ENCODE assay signal across 11 cellular contexts in genomic region chr2:232522855-232523681, GRCh38. TPM values are rescaled to one million over a fixed set of nuclear protein-coding genes. Genes with fewer than 3 reads are reported as not detected.
A peak's percentile ranks its signal among the peaks of the same experiment; 100 is the strongest.
DNase-seq lines count a peak whose midpoint lies in the region; ATAC-seq and TF ChIP-seq lines count a peak whose summit lies in the region.
"Had no signal": no experiment of that assay in that cellular context is flagged by ENCODE, and none has a peak within 500 bp of the region (broad histone marks: within the 10 kb centered on the region; RNA-seq: fewer than 3 reads in every experiment).

No MANE protein-coding gene starts in this region.

- H3K36me3 Mint-ChIP-seq in stimulated activated effector memory CD8-positive, alpha-beta T cell treated with anti-CD3 and anti-CD28 coated beads, Interleukin-12 subunit alpha, Interleukin-12 subunit beta, amount 100 ng/mL, for 72 hours: peaks cover 5% of the 10 kb centered on the region
- H3K36me3 Mint-ChIP-seq in activated CD4-positive, alpha-beta memory T cell treated with anti-CD3 and anti-CD28 coated beads for 36 hours: no peaks in the 10 kb centered on the region

- POLR2A ChIA-PET in activated CD4-positive, alpha-beta memory T cell treated with anti-CD3 and anti-CD28 coated beads for 36 hours (lab: Charles Lee): no interaction called here

- H3K4me1 ChIP-seq in heart left ventricle: peaks cover 0 to 44% (median 21%) of the 10 kb centered on the region in 12 donors
- H3K4me1 ChIP-seq in RWPE2 (ENCODE audit: insufficient read depth, poor library complexity, severe bottlenecking): no peaks in the 10 kb centered on the region
- peaks cover 6% of the 10 kb centered on the region; the same call in 1 of the 2 replicates for H3K4me1 ChIP-seq in iPS DF 6.9 (ENCODE audit: control insufficient read depth, insufficient read depth, low read length)

- H3K36me3 ChIP-seq in heart left ventricle: no peaks in the 10 kb centered on the region
- no peaks in the 10 kb centered on the region for H3K36me3 ChIP-seq in RWPE2 (ENCODE audit: low read depth)
- no peaks in the 10 kb centered on the region for H3K36me3 ChIP-seq in iPS DF 6.9 (ENCODE audit: control insufficient read depth, insufficient read depth, low read length)
- H3K36me3 ChIP-seq: esophagus squamous epithelium had no signal

- CTCF ChIA-PET in activated CD4-positive, alpha-beta memory T cell treated with anti-CD3 and anti-CD28 coated beads for 36 hours (lab: Charles Lee): interaction anchor here (0.7 to 2.6 kb wide), 13 partner anchors 8 to 187 kb away, joined by 3 to 19 read pairs (median 4); no protein-coding TSS in a partner anchor

- peaks cover 44% of the 10 kb centered on the region for H3K27me3 Mint-ChIP-seq in activated CD4-positive, alpha-beta memory T cell treated with anti-CD3 and anti-CD28 coated beads for 36 hours

- no peak for DNase-seq in heart left ventricle
- no peak for DNase-seq in Right ventricle myocardium superior
- no peak for DNase-seq in RWPE2 (ENCODE audit: low spot score)
- DNase-seq in iPS DF 6.9 (ENCODE audit: low read depth, low spot score): no peak
- DNase-seq in stimulated activated effector memory CD8-positive, alpha-beta T cell treated with anti-CD3 and anti-CD28 coated beads, Interleukin-12 subunit alpha, Interleukin-12 subunit beta, amount 100 ng/mL, for 72 hours (ENCODE audit: low spot score in 2 of 2): peak in 1 of 2 donors; percentile 61
- DNase-seq in activated CD4-positive, alpha-beta memory T cell treated with anti-CD3 and anti-CD28 coated beads for 36 hours: no peak
- no peak for DNase-seq in SW 1271 (lab: John Stamatoyannopoulos, UW)
- DNase-seq: esophagus squamous epithelium, NCI-H510A had no signal

- peaks cover 13% of the 10 kb centered on the region for H3K4me1 Mint-ChIP-seq in stimulated activated effector memory CD8-positive, alpha-beta T cell treated with anti-CD3 and anti-CD28 coated beads, Interleukin-12 subunit alpha, Interleukin-12 subunit beta, amount 100 ng/mL, for 72 hours
- H3K4me1 Mint-ChIP-seq in activated CD4-positive, alpha-beta memory T cell treated with anti-CD3 and anti-CD28 coated beads for 36 hours (ENCODE audit: low read depth): peaks cover 10% of the 10 kb centered on the region

- 18 to 29% (median 21%) methylated on average over 26 to 42 of the region's 42 CpGs for WGBS in heart left ventricle, 4 donors
- WGBS in iPS DF 6.9 (ENCODE audit: insufficient coverage, insufficient read length): no CpG with 5 or more reads among the region's 42 CpGs

- H3K9me3 ChIP-seq in heart left ventricle: no peaks in the 10 kb centered on the region
- H3K9me3 ChIP-seq in RWPE2 (ENCODE audit: severe bottlenecking): no peaks in the 10 kb centered on the region
- H3K9me3 ChIP-seq in iPS DF 6.9 (ENCODE audit: control insufficient read depth, insufficient read depth, low read length): no peaks in the 10 kb centered on the region
- H3K9me3 ChIP-seq: esophagus squamous epithelium had no signal

- no peaks in the 10 kb centered on the region for H3K9me3 Mint-ChIP-seq in stimulated activated effector memory CD8-positive, alpha-beta T cell treated with anti-CD3 and anti-CD28 coated beads, Interleukin-12 subunit alpha, Interleukin-12 subunit beta, amount 100 ng/mL, for 72 hours
- no peaks in the 10 kb centered on the region for H3K9me3 Mint-ChIP-seq in activated CD4-positive, alpha-beta memory T cell treated with anti-CD3 and anti-CD28 coated beads for 36 hours
- H3K9me3 Mint-ChIP-seq: activated T-cell treated with anti-CD3 and anti-CD28 coated beads, Interleukin-2, amount 50 U/mL, for 24 hours had no signal

- no peak for ATAC-seq in heart left ventricle
- ATAC-seq in Right ventricle myocardium superior (ENCODE audit: poor library complexity): no peak
- peak; percentile 26; the same call in 2 of the 3 replicates for ATAC-seq in RWPE2 (ENCODE audit: low read depth)
- ATAC-seq in stimulated activated effector memory CD8-positive, alpha-beta T cell treated with anti-CD3 and anti-CD28 coated beads, Interleukin-12 subunit alpha, Interleukin-12 subunit beta, amount 100 ng/mL, for 72 hours: no peak
- ATAC-seq in GM19452 (IDR thresholded peaks at IDR 0.05; ENCODE audit: unreplicated experiment): no peak

- no peak for TF ChIP-seq POLR2A in heart left ventricle (IDR thresholded peaks at IDR 0.05)

- H3K27me3 ChIP-seq in heart left ventricle (peaks cover 30 to 66% (median 47%) of the 10 kb centered on the region in 9 donors), RWPE2 (ENCODE audit: insufficient read depth, poor library complexity, severe bottlenecking) (peaks cover 35% of the 10 kb centered on the region), iPS DF 6.9 (ENCODE audit: control insufficient read depth, insufficient read depth, low read length) (peaks cover 16% of the 10 kb centered on the region)

- H3K4me3 Mint-ChIP-seq in stimulated activated effector memory CD8-positive, alpha-beta T cell treated with anti-CD3 and anti-CD28 coated beads, Interleukin-12 subunit alpha, Interleukin-12 subunit beta, amount 100 ng/mL, for 72 hours: peak overlapping the region; percentile 47
- H3K4me3 Mint-ChIP-seq in activated CD4-positive, alpha-beta memory T cell treated with anti-CD3 and anti-CD28 coated beads for 36 hours: no peak overlapping the region
- H3K4me3 Mint-ChIP-seq: activated T-cell treated with anti-CD3 and anti-CD28 coated beads, Interleukin-2, amount 50 U/mL, for 24 hours had no signal

- no peak for TF ChIP-seq CTCF in heart left ventricle (IDR thresholded peaks at IDR 0.05)
- no peak for TF ChIP-seq CTCF in RWPE2 (IDR thresholded peaks at IDR 0.05; ENCODE audit: poor library complexity, severe bottlenecking)

- H3K4me3 ChIP-seq in heart left ventricle: peak overlapping the region in 9 of 12 donors; percentile 9 to 51 (median 39)
- H3K4me3 ChIP-seq in RWPE2 (ENCODE audit: severe bottlenecking): no peak overlapping the region
- H3K4me3 ChIP-seq in iPS DF 6.9 (ENCODE audit: low read length): peak overlapping the region; percentile 33; the same call in 1 of the 2 replicates

- intact Hi-C loops in heart left ventricle (cut with DNase I): loop anchor here (2.0 to 10.0 kb wide), 6 partner anchors 71 to 618 kb away; no protein-coding TSS in a partner anchor
- intact Hi-C loops in Right ventricle myocardium superior (cut with DNase I): loop anchor here (5.0 kb wide), 2 partner anchors 71 to 616 kb away; no protein-coding TSS in a partner anchor
- intact Hi-C loops in activated CD4-positive, alpha-beta memory T cell treated with anti-CD3 and anti-CD28 coated beads for 36 hours (cut with micrococcal nuclease): loop anchor here (1.0 to 10.0 kb wide), 2 partner anchors 77 to 618 kb away; no protein-coding TSS in a partner anchor

- H3K27ac Mint-ChIP-seq in stimulated activated effector memory CD8-positive, alpha-beta T cell treated with anti-CD3 and anti-CD28 coated beads, Interleukin-12 subunit alpha, Interleukin-12 subunit beta, amount 100 ng/mL, for 72 hours: no peak overlapping the region
- H3K27ac Mint-ChIP-seq in activated CD4-positive, alpha-beta memory T cell treated with anti-CD3 and anti-CD28 coated beads for 36 hours: no peak overlapping the region
- H3K27ac Mint-ChIP-seq: activated T-cell treated with anti-CD3 and anti-CD28 coated beads, Interleukin-2, amount 50 U/mL, for 24 hours had no signal

- no peak overlapping the region for H3K27ac ChIP-seq in heart left ventricle
- no peak overlapping the region for H3K27ac ChIP-seq in RWPE2 (ENCODE audit: poor library complexity, severe bottlenecking)
- no peak overlapping the region for H3K27ac ChIP-seq in iPS DF 6.9 (ENCODE audit: low read length)
- H3K27ac ChIP-seq: esophagus squamous epithelium had no signal

RNA-seq across cellular contexts. Expression of gene PRSS56, which starts 2.9 kb away (rescaled TPM):
- under 1 TPM in 4 of 9 donors, not detected in 5; 0.12 to 0.25 (median 0.15) TPM for total RNA-seq in heart left ventricle
- under 1 TPM in 1 of 2 donors, not detected in 1; 0.11 TPM for polyA plus RNA-seq in heart left ventricle
- total RNA-seq in Right ventricle myocardium superior: 0.19 TPM
- not detected for total RNA-seq in activated CD4-positive, alpha-beta memory T cell treated with anti-CD3 and anti-CD28 coated beads for 36 hours
- total RNA-seq: esophagus squamous epithelium had no signal

RNA-seq across cellular contexts. Expression of gene CHRND, which starts 2.9 kb away (rescaled TPM):
- not detected for total RNA-seq in heart left ventricle
- not detected for polyA plus RNA-seq in heart left ventricle
- not detected for total RNA-seq in Right ventricle myocardium superior
- not detected for total RNA-seq in activated CD4-positive, alpha-beta memory T cell treated with anti-CD3 and anti-CD28 coated beads for 36 hours
- total RNA-seq: esophagus squamous epithelium had no signal

RNA-seq across cellular contexts. Expression of gene CHRNG, which starts 16.4 kb away (rescaled TPM):
- total RNA-seq in heart left ventricle (not detected), Right ventricle myocardium superior (not detected)
- not detected for polyA plus RNA-seq in heart left ventricle
- total RNA-seq in activated CD4-positive, alpha-beta memory T cell treated with anti-CD3 and anti-CD28 coated beads for 36 hours: not detected
- total RNA-seq: esophagus squamous epithelium had no signal

RNA-seq across cellular contexts. Expression of gene TIGD1, which starts 27.3 kb away (rescaled TPM):
- total RNA-seq in heart left ventricle (1 to 10 TPM in 8 of 9 donors, under 1 TPM in 1; 0.99 to 3.8 (median 1.6) TPM), Right ventricle myocardium superior (1.7 TPM)
- polyA plus RNA-seq in heart left ventricle: 1 to 10 TPM; 1.6 to 2.1 TPM
- total RNA-seq in activated CD4-positive, alpha-beta memory T cell treated with anti-CD3 and anti-CD28 coated beads for 36 hours: 1 to 10 TPM; 5.8 to 7.2 TPM

RNA-seq across cellular contexts. Expression of gene EIF4E2, which starts 27.4 kb away (rescaled TPM):
- 10 to 100 TPM; 15.3 to 49.8 (median 38.8) TPM for total RNA-seq in heart left ventricle
- 10 to 100 TPM; 36.1 to 54.0 TPM for polyA plus RNA-seq in heart left ventricle
- total RNA-seq in Right ventricle myocardium superior: 41.1 TPM
- 10 to 100 TPM; 51.7 to 55.7 TPM for total RNA-seq in activated CD4-positive, alpha-beta memory T cell treated with anti-CD3 and anti-CD28 coated beads for 36 hours
